ENCODE assay signal across 1 cellular context in the genomic region with DNA sequence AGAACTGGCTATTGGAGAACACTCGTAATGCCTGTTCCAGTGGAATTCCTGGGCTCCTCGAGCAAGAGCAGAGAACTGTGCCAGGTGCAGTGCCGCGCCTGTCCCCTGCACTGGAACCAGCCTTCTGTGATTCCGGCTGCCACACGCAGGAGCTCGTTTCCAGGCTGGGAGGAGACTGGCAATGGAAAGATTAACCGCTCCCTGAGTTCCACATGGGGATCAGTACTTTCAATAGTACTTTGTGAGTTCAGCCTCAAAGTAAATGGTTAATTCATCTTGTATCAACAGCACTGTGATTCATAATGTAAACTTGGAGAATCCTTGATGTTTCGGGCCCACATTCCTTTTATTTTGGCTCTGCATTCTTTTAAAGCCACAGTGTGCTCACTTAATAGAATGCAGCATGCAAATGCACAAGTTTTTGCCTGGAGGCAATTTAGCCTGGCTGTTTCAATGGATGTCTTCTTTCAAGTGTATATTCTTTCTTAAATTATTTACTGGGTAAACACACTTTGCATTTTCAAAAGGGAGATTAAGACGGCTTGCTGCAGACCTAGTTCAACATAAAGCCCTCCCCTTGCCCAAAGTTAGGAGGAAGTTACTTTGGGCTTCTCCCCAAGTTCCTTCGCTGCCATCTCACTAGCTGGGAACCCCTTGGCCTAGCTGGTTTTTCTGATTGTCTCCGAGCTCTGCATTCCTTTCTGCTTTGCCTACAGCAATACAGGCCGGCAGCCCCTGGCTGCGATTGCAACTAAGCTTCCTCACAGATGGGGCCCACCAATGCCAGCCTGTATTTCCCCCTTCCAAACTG.
TF ChIP-seq lines count a peak whose summit lies in the region.

No MANE protein-coding gene starts in this region.

TF ChIP-seq in HCT116, 20 proteins besides CTCF, POLR2A, EP300 and RAD21 (continued from another document):
- TF ChIP-seq, protein P1, sequence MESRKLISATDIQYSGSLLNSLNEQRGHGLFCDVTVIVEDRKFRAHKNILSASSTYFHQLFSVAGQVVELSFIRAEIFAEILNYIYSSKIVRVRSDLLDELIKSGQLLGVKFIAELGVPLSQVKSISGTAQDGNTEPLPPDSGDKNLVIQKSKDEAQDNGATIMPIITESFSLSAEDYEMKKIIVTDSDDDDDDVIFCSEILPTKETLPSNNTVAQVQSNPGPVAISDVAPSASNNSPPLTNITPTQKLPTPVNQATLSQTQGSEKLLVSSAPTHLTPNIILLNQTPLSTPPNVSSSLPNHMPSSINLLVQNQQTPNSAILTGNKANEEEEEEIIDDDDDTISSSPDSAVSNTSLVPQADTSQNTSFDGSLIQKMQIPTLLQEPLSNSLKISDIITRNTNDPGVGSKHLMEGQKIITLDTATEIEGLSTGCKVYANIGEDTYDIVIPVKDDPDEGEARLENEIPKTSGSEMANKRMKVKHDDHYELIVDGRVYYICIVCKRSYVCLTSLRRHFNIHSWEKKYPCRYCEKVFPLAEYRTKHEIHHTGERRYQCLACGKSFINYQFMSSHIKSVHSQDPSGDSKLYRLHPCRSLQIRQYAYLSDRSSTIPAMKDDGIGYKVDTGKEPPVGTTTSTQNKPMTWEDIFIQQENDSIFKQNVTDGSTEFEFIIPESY (IDR thresholded peaks at IDR 0.05; ENCODE audit: extremely low read depth, insufficient replicate concordance, low read length) = no peak
- TF ChIP-seq ZFX (IDR thresholded peaks at IDR 0.05) (no peak), EZH2phosphoT487 (IDR thresholded peaks at IDR 0.05; ENCODE audit: borderline replicate concordance) (no peak), SIN3A (IDR thresholded peaks at IDR 0.05; ENCODE audit: low read depth) (peak; percentile 95), ZNF274 (IDR thresholded peaks at IDR 0.05; ENCODE audit: low read depth, low read length) (no peak), POLR2AphosphoS5 (IDR thresholded peaks at IDR 0.05; ENCODE audit: low read depth, low read length) (peak; percentile 62; the same call in 1 of the 2 replicates), CEBPB (IDR thresholded peaks at IDR 0.05; ENCODE audit: low read depth) (peak; percentile 85), TCF7L2 (IDR thresholded peaks at IDR 0.05; ENCODE audit: borderline replicate concordance, extremely low read depth, insufficient read depth, insufficient read length) (peak; percentile 90), FOSL1 (IDR thresholded peaks at IDR 0.05; ENCODE audit: low read depth) (peak; percentile 97), EZH2 (IDR thresholded peaks at IDR 0.05) (no peak), YY1 (IDR thresholded peaks at IDR 0.05; ENCODE audit: extremely low read depth, insufficient replicate concordance, low read depth, low read length) (peak; percentile 45), CBX3 (IDR thresholded peaks at IDR 0.05; ENCODE audit: low read depth) (peak; percentile 100)
- TF ChIP-seq, protein P2, sequence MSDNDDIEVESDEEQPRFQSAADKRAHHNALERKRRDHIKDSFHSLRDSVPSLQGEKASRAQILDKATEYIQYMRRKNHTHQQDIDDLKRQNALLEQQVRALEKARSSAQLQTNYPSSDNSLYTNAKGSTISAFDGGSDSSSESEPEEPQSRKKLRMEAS (IDR thresholded peaks at IDR 0.05) = peak; percentile 92
- TF ChIP-seq, protein P3, sequence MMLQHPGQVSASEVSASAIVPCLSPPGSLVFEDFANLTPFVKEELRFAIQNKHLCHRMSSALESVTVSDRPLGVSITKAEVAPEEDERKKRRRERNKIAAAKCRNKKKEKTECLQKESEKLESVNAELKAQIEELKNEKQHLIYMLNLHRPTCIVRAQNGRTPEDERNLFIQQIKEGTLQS (IDR thresholded peaks at IDR 0.05) = no peak
